In the genomic region with DNA sequence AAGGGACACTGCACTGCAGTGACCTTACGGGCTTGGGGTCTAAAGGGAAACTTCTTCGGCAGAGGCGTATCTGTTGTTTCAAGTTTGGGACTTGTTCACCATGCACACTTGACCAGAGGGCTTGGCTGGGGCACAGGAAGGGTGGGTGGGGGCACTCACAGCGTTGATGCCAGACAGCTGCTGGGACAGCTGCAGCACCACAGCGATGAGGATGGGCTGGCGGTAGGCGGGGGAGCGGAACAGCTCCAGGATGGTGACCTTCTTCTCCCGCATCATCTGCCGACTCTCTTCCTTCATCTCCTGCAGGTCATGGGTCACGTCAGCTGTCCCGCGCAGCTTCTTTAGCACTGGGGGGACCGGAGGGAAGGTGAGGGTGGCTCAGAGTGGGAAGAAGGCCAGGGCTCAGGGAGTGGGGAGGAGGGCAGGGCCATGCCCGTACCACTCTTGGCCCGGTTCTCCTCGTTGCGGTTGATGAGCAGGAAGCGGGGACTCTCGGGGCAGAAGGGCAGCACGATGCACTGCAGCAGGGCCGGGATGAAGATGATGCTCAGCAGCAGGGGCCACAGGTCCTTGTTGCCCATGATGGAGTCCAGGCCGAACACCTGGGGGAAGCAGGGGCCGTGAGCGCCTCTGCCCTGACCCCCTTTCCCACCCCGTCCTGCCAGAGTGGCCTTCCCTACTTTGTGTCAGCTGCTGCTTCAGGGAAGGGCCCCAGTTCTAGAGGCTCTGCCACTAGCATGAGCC, we compare ENCODE assay signal across 14 cellular contexts. TPM values are rescaled to one million over a fixed set of nuclear protein-coding genes. Genes with fewer than 3 reads are reported as not detected.
A peak's percentile ranks its signal among the peaks of the same experiment; 100 is the strongest.
DNase-seq lines count a peak whose midpoint lies in the region; ATAC-seq and TF ChIP-seq lines count a peak whose summit lies in the region.
"Had no signal": no experiment of that assay in that cellular context is flagged by ENCODE, and none has a peak within 500 bp of the region (broad histone marks: within the 10 kb centered on the region; RNA-seq: fewer than 3 reads in every experiment).

No MANE protein-coding gene starts in this region.

- no peak overlapping the region for H2BK5ac ChIP-seq in mesenchymal stem cell (ENCODE audit: low read depth, low read length, poor library complexity, severe bottlenecking)

- no peak overlapping the region for H3K14ac ChIP-seq in mesenchymal stem cell (ENCODE audit: low read length in 2 of 2)

- H4K8ac ChIP-seq in mesenchymal stem cell (ENCODE audit: low read length): no peak overlapping the region

- H2BK15ac ChIP-seq in mesenchymal stem cell (ENCODE audit: low read depth, poor library complexity, severe bottlenecking): peak overlapping the region; percentile 15

- no peak overlapping the region for H2AFZ ChIP-seq in mesenchymal stem cell (ENCODE audit: low read depth, low read length)

- H3K36me3 Mint-ChIP-seq in MCF 10A (ENCODE audit: insufficient read depth, unreplicated experiment) (peaks cover 61% of the 10 kb centered on the region), activated B cell treated with CpG ODN at 0.5 μM for 24 hours (ENCODE audit: low read depth) (peaks cover 78% of the 10 kb centered on the region)
- H3K36me3 Mint-ChIP-seq in stimulated activated memory B cell treated with anti-CD40 and anti-IgM and Interleukin-4, amounts not matched to agents 10 μg/mL and 1 μg/mL and 100 μg/mL, for 72 hours: peaks cover 77% of the 10 kb centered on the region

- H3K9ac ChIP-seq in mesenchymal stem cell (ENCODE audit: low read length): no peak overlapping the region

- WGBS in mesenchymal stem cell: 94% methylated on average over 25 of the region's 26 CpGs

- POLR2A ChIA-PET in MCF 10A (lab: Yijun Ruan, JAX): interaction anchor here (0.7 kb wide), 1 partner anchor 12 kb away, joined by 3 read pairs; no protein-coding TSS in a partner anchor
- POLR2A ChIA-PET in activated B cell treated with CpG ODN at 0.5 μM for 24 hours (lab: Charles Lee): interaction anchor here (4.5 kb wide), 1 partner anchor 21 kb away, joined by 291 read pairs; a partner anchor contains a TSS

- H3K36me3 ChIP-seq in breast epithelium: no peaks in the 10 kb centered on the region
- H3K36me3 ChIP-seq in mesenchymal stem cell (ENCODE audit: control insufficient read depth in 1 of 2, insufficient read depth in 2 of 2, low read depth in 1 of 2, low read length in 2 of 2): peaks cover 38 to 87% of the 10 kb centered on the region in 2 experiments

- H3K9me3 Mint-ChIP-seq in MCF 10A (ENCODE audit: unreplicated experiment) (no peaks in the 10 kb centered on the region), activated B cell treated with CpG ODN at 0.5 μM for 24 hours (no peaks in the 10 kb centered on the region)
- no peaks in the 10 kb centered on the region for H3K9me3 Mint-ChIP-seq in stimulated activated memory B cell treated with anti-CD40 and anti-IgM and Interleukin-4, amounts not matched to agents 10 μg/mL and 1 μg/mL and 100 μg/mL, for 72 hours

- H3K4me1 Mint-ChIP-seq in MCF 10A (ENCODE audit: insufficient read depth, unreplicated experiment) (peaks cover 24% of the 10 kb centered on the region), activated B cell treated with CpG ODN at 0.5 μM for 24 hours (peaks cover 72% of the 10 kb centered on the region)
- peaks cover 89% of the 10 kb centered on the region for H3K4me1 Mint-ChIP-seq in stimulated activated memory B cell treated with anti-CD40 and anti-IgM and Interleukin-4, amounts not matched to agents 10 μg/mL and 1 μg/mL and 100 μg/mL, for 72 hours

- CTCF ChIA-PET in MCF 10A (lab: Yijun Ruan, JAX) (interaction anchor here (0.6 to 3.3 kb wide), 4 partner anchors 14 to 810 kb away, joined by 3 to 18 read pairs (median 4); no protein-coding TSS in a partner anchor), activated B cell treated with CpG ODN at 0.5 μM for 24 hours (lab: Charles Lee) (interaction anchor here (1.0 kb wide), 1 partner anchor 144 kb away, joined by 3 read pairs; no protein-coding TSS in a partner anchor)

- no peak for TF ChIP-seq CTCF in MCF 10A (IDR thresholded peaks at IDR 0.05; ENCODE audit: unreplicated experiment)
- no peak for TF ChIP-seq CTCF in breast epithelium (IDR thresholded peaks at IDR 0.05)
- no peak for TF ChIP-seq CTCF in activated B cell treated with CpG ODN at 0.5 μM for 24 hours (IDR thresholded peaks at IDR 0.05)

- no peak overlapping the region for H3K4me3 Mint-ChIP-seq in MCF 10A (ENCODE audit: unreplicated experiment)
- no peak overlapping the region for H3K4me3 Mint-ChIP-seq in activated B cell treated with CpG ODN at 0.5 μM for 24 hours
- no peak overlapping the region for H3K4me3 Mint-ChIP-seq in stimulated activated memory B cell treated with anti-CD40 and anti-IgM and Interleukin-4, amounts not matched to agents 10 μg/mL and 1 μg/mL and 100 μg/mL, for 72 hours

- no peak overlapping the region for H2BK120ac ChIP-seq in mesenchymal stem cell (ENCODE audit: low read depth, low read length)

- intact Hi-C loops in MCF 10A (cut with micrococcal nuclease) (no loop called here), breast epithelium (cut with DNase I; ENCODE audit: low total_unique reads) (loop anchor here (5.0 kb wide), 1 partner anchor 927 kb away; no protein-coding TSS in a partner anchor), activated B cell treated with CpG ODN at 0.5 μM for 24 hours (cut with micrococcal nuclease) (loop anchor here (5.0 to 10.0 kb wide), 3 partner anchors 63 to 1565 kb away; a partner anchor contains a TSS)

- H3K9me3 ChIP-seq in breast epithelium (no peaks in the 10 kb centered on the region), mesenchymal stem cell (ENCODE audit: control insufficient read depth, low read length) (no peaks in the 10 kb centered on the region)
- H3K9me3 ChIP-seq: lower lobe of right lung had no signal

- H3K27me3 Mint-ChIP-seq in MCF 10A (ENCODE audit: insufficient read depth, unreplicated experiment): no peaks in the 10 kb centered on the region
- H3K27me3 Mint-ChIP-seq in activated B cell treated with CpG ODN at 0.5 μM for 24 hours: no peaks in the 10 kb centered on the region
- H3K27me3 Mint-ChIP-seq in stimulated activated memory B cell treated with anti-CD40 and anti-IgM and Interleukin-4, amounts not matched to agents 10 μg/mL and 1 μg/mL and 100 μg/mL, for 72 hours: no peaks in the 10 kb centered on the region

- no peak overlapping the region for H3K4me2 ChIP-seq in mesenchymal stem cell (ENCODE audit: low read length, poor library complexity, severe bottlenecking)

- H2AK5ac ChIP-seq in mesenchymal stem cell (ENCODE audit: low read length, severe bottlenecking): no peak overlapping the region

- no peak for DNase-seq in MCF 10A (ENCODE audit: unreplicated experiment)
- DNase-seq in breast epithelium (ENCODE audit: low spot score in 2 of 2): no peak
- no peak for DNase-seq in activated B cell treated with CpG ODN at 0.5 μM for 24 hours
- DNase-seq in mesenchymal stem cell: no peak
- no peak for DNase-seq in GM03348 (ENCODE audit: low spot score)
- no peak for DNase-seq in LoVo (ENCODE audit: low spot score)
- DNase-seq: cortex of kidney; DND-41; KG1; lower lobe of right lung; NCI-H187; stimulated activated CD4-positive, alpha-beta T cell treated with anti-CD3 and anti-CD28 coated beads, Interleukin-4, amount 100 ng/mL, for 4 hours had no signal

- no peak for TF ChIP-seq POLR2A in breast epithelium (IDR thresholded peaks at IDR 0.05)

- peaks cover 0 to 9% of the 10 kb centered on the region in 2 donors for H3K4me1 ChIP-seq in breast epithelium
- peaks cover 38% of the 10 kb centered on the region for H3K4me1 ChIP-seq in mesenchymal stem cell (ENCODE audit: control insufficient read depth, insufficient read depth, low read depth, low read length)

- no peak overlapping the region for H3K4me3 ChIP-seq in breast epithelium
- H3K4me3 ChIP-seq in mesenchymal stem cell (ENCODE audit: insufficient read depth in 1 of 2, low read depth in 1 of 2, low read length in 2 of 2): no peak overlapping the region
- H3K4me3 ChIP-seq: lower lobe of right lung had no signal

- H3K27ac ChIP-seq in breast epithelium (no peak overlapping the region), mesenchymal stem cell (ENCODE audit: low read length, poor library complexity, severe bottlenecking) (no peak overlapping the region)
- H3K27ac ChIP-seq: lower lobe of right lung had no signal

- H4K91ac ChIP-seq in mesenchymal stem cell (ENCODE audit: low read length): peak overlapping the region; percentile 18

- BruUV-seq in MCF 10A (replicated peaks; lab: Mats Ljungman, UMichigan): no TSS peak

- ATAC-seq in activated B cell treated with CpG ODN at 0.5 μM for 24 hours (ENCODE audit: low read depth): no peak
- no peak for ATAC-seq in stimulated activated memory B cell treated with anti-CD40 and anti-IgM and Interleukin-4, amounts not matched to agents 10 μg/mL and 1 μg/mL and 100 μg/mL, for 72 hours
- ATAC-seq in GM18873 (IDR thresholded peaks at IDR 0.05; ENCODE audit: low FRiP score, unreplicated experiment): no peak
- ATAC-seq: lower lobe of right lung had no signal

- H3K4ac ChIP-seq in mesenchymal stem cell (ENCODE audit: low read depth in 1 of 2, low read length in 2 of 2): no peak overlapping the region

- H3K27me3 ChIP-seq in breast epithelium: no peaks in the 10 kb centered on the region
- no peaks in the 10 kb centered on the region for H3K27me3 ChIP-seq in mesenchymal stem cell (ENCODE audit: control insufficient read depth in 1 of 2, insufficient read depth in 1 of 2, low read length in 2 of 2)

- peak overlapping the region; percentile 25 for H3K27ac Mint-ChIP-seq in MCF 10A (ENCODE audit: low read depth, unreplicated experiment)
- peak overlapping the region; percentile 91 for H3K27ac Mint-ChIP-seq in activated B cell treated with CpG ODN at 0.5 μM for 24 hours
- peak overlapping the region; percentile 97 for H3K27ac Mint-ChIP-seq in stimulated activated memory B cell treated with anti-CD40 and anti-IgM and Interleukin-4, amounts not matched to agents 10 μg/mL and 1 μg/mL and 100 μg/mL, for 72 hours

- peaks cover 24% of the 10 kb centered on the region for H3K79me1 ChIP-seq in mesenchymal stem cell (replicated peaks; ENCODE audit: low read length, poor library complexity, severe bottlenecking)

- H3K23ac ChIP-seq in mesenchymal stem cell (ENCODE audit: low read length in 2 of 2): no peak overlapping the region

- H3K18ac ChIP-seq in mesenchymal stem cell (ENCODE audit: low read depth in 1 of 2, low read length in 2 of 2): no peak overlapping the region

- H2BK12ac ChIP-seq in mesenchymal stem cell (ENCODE audit: low read length in 2 of 2): no peak overlapping the region

RNA-seq across cellular contexts. Expression of a gene that starts 29.1 kb away (rescaled TPM):
- total RNA-seq in MCF 10A (2022) (87.5 and 95.0 TPM in 2 replicates), breast epithelium (10 to 100 TPM; 29.5 to 78.9 (median 42.1) TPM), activated B cell treated with CpG ODN at 0.5 μM for 24 hours (105 and 117 TPM in 2 replicates)
- 64.6 TPM for polyA plus RNA-seq in mesenchymal stem cell (2013, experiment 1 of 2)
- 64.8 TPM for polyA plus RNA-seq in mesenchymal stem cell (2013, experiment 2 of 2)

Comparison
In these comparisons a context has a peak if more than half of its experiments do, and no peak if none do; other contexts are left out.
1. H3K27ac Mint-ChIP-seq: peak in every context shown above with its lines; median percentile 97 in stimulated activated memory B cell treated with anti-CD40 and anti-IgM and Interleukin-4, amounts not matched to agents 10 μg/mL and 1 μg/mL and 100 μg/mL, for 72 hours; 91 in activated B cell treated with CpG ODN at 0.5 μM for 24 hours; 25 in MCF 10A.